2 cellular contexts compared by ENCODE assay signal in genomic region chr17:17830740-17831207, GRCh38.
TF ChIP-seq lines count a peak whose summit lies in the region.

No MANE protein-coding gene starts in this region.

TF ChIP-seq in A549, 52 proteins besides CTCF, POLR2A, EP300 and RAD21 (continued from another document):
- TF ChIP-seq JUN (IDR thresholded peaks at IDR 0.05) (peak in 1 of 2 experiments; percentile 13; a peak in 1 of 5 replicates), CBX8 (IDR thresholded peaks at IDR 0.05) (no peak), MAX (IDR thresholded peaks at IDR 0.05) (peak; percentile 36; the same call in 1 of the 2 replicates)

TF ChIP-seq in IMR-90, 13 proteins besides CTCF, POLR2A, EP300 and RAD21 (continued from another document):
- TF ChIP-seq NFE2L2 (IDR thresholded peaks at IDR 0.05; ENCODE audit: low read depth, low read length) (no peak), RCOR1 (IDR thresholded peaks at IDR 0.05; ENCODE audit: insufficient replicate concordance, low read length) (no peak), SMC3 (IDR thresholded peaks at IDR 0.05; ENCODE audit: low read depth, low read length) (no peak), MAZ (IDR thresholded peaks at IDR 0.05; ENCODE audit: borderline replicate concordance, low read depth, low read length) (no peak), USF2 (IDR thresholded peaks at IDR 0.05; ENCODE audit: low read depth, low read length) (no peak), FOS (IDR thresholded peaks at IDR 0.05; ENCODE audit: low read depth, low read length) (no peak), RFX5 (IDR thresholded peaks at IDR 0.05; ENCODE audit: low read depth, low read length) (no peak), ELK1 (IDR thresholded peaks at IDR 0.05; ENCODE audit: borderline replicate concordance, low read depth, low read length) (no peak), MXI1 (IDR thresholded peaks at IDR 0.05; ENCODE audit: borderline replicate concordance, low read depth, low read length) (no peak), BHLHE40 (IDR thresholded peaks at IDR 0.05; ENCODE audit: low read depth, low read length) (no peak)
